ENCODE assay signal across 15 cellular contexts in genomic region chr6:16228709-16229665, GRCh38. TPM values are rescaled to one million over a fixed set of nuclear protein-coding genes. Genes with fewer than 3 reads are reported as not detected.
DNase-seq lines count a peak whose midpoint lies in the region; ATAC-seq, FAIRE-seq and TF ChIP-seq lines count a peak whose summit lies in the region.
"Had no signal": no experiment of that assay in that cellular context is flagged by ENCODE, and none has a peak within 500 bp of the region (broad histone marks: within the 10 kb centered on the region; RNA-seq: fewer than 3 reads in every experiment).

No MANE protein-coding gene starts in this region.

- H3K4me1 Mint-ChIP-seq in immature natural killer cell: no peaks in the 10 kb centered on the region
- H3K4me1 Mint-ChIP-seq: activated CD4-positive, alpha-beta T cell treated with anti-CD3 and anti-CD28 coated beads, Interleukin-2, amount 10 ng/mL, durations not matched to agents 7 days and 5 days had no signal

- H3K27ac ChIP-seq in SJSA1 (no peak overlapping the region), pancreas (no peak overlapping the region)

- no peak for FAIRE-seq in pancreas (lab: Jason Lieb, UNC)
- FAIRE-seq: colon had no signal

- DNase-seq in BE2C: no peak
- no peak for DNase-seq in SJSA1 (ENCODE audit: low read depth in 1 of 2, low spot score in 2 of 2)
- DNase-seq in fibroblast of villous mesenchyme (ENCODE audit: low read depth): no peak
- no peak for DNase-seq in pancreas
- no peak for DNase-seq in medulla oblongata (ENCODE audit: extremely low spot score)
- no peak for DNase-seq in AG08395 (ENCODE audit: low spot score)
- no peak for DNase-seq in immature natural killer cell
- DNase-seq: activated CD4-positive, alpha-beta T cell treated with anti-CD3 and anti-CD28 coated beads, Interleukin-2, amount 10 ng/mL, durations not matched to agents 7 days and 5 days; activated gamma-delta T cell; C1 segment of cervical spinal cord; HFFc6; stimulated activated CD4-positive, alpha-beta T cell treated with anti-CD3 and anti-CD28 coated beads, Interleukin-15, amount 100 ng/mL, for 24 hours; stimulated activated naive CD4-positive, alpha-beta T cell had no signal

- no peak overlapping the region for H3K4me3 Mint-ChIP-seq in immature natural killer cell
- H3K4me3 Mint-ChIP-seq: activated CD4-positive, alpha-beta T cell treated with anti-CD3 and anti-CD28 coated beads, Interleukin-2, amount 10 ng/mL, durations not matched to agents 7 days and 5 days; HFFc6 had no signal

- WGBS in pancreas, 2 donors: 32 to 41% methylated on average over 20 of the region's 20 CpGs

- H3K36me3 Mint-ChIP-seq in immature natural killer cell: no peaks in the 10 kb centered on the region

- peak; percentile 33 for TF ChIP-seq CTCF in BE2C (IDR thresholded peaks at IDR 0.05; ENCODE audit: low read depth, low read length)
- no peak for TF ChIP-seq CTCF in fibroblast of villous mesenchyme (IDR thresholded peaks at IDR 0.05; ENCODE audit: insufficient read depth, low read depth, low read length)
- no peak for TF ChIP-seq CTCF in pancreas (IDR thresholded peaks at IDR 0.05)

- H3K9me3 ChIP-seq in BE2C (no peaks in the 10 kb centered on the region), SJSA1 (replicated peaks) (no peaks in the 10 kb centered on the region), pancreas (no peaks in the 10 kb centered on the region)

- peaks cover 0 to 2% (median 2%) of the 10 kb centered on the region in 3 donors for H3K27me3 Mint-ChIP-seq in immature natural killer cell (ENCODE audit: low read depth in 3 of 3)

- ATAC-seq in pancreas: peak; percentile 71 to 87 (median 80)
- no peak for ATAC-seq in GM19023 (IDR thresholded peaks at IDR 0.05; ENCODE audit: unreplicated experiment)

- no peaks in the 10 kb centered on the region; the same call in 1 of the 2 replicates for H3K4me1 ChIP-seq in BE2C
- H3K4me1 ChIP-seq in SJSA1 (replicated peaks): peaks cover 19% of the 10 kb centered on the region
- H3K4me1 ChIP-seq in pancreas: peaks cover under 1 to 5% (median under 1%) of the 10 kb centered on the region in 3 donors

- H3K27me3 ChIP-seq in BE2C: no peaks in the 10 kb centered on the region
- no peaks in the 10 kb centered on the region for H3K27me3 ChIP-seq in SJSA1 (replicated peaks)
- H3K27me3 ChIP-seq in pancreas: no peaks in the 10 kb centered on the region

- H3K36me3 ChIP-seq in BE2C: no peaks in the 10 kb centered on the region
- no peaks in the 10 kb centered on the region for H3K36me3 ChIP-seq in SJSA1
- no peaks in the 10 kb centered on the region for H3K36me3 ChIP-seq in pancreas

- H3K4me3 ChIP-seq in BE2C (ENCODE audit: low read depth, low read length): no peak overlapping the region
- H3K4me3 ChIP-seq in SJSA1: peak overlapping the region; percentile 14; the same call in 1 of the 2 replicates
- H3K4me3 ChIP-seq in fibroblast of villous mesenchyme (ENCODE audit: low read depth, low read length): peak overlapping the region; percentile 30
- peak overlapping the region in 1 of 4 donors; percentile 17 for H3K4me3 ChIP-seq in pancreas

- H3K9me3 Mint-ChIP-seq in immature natural killer cell: peaks cover 0 to 2% (median 0%) of the 10 kb centered on the region in 6 donors
- H3K9me3 Mint-ChIP-seq: activated CD4-positive, alpha-beta T cell treated with anti-CD3 and anti-CD28 coated beads, Interleukin-2, amount 10 ng/mL, durations not matched to agents 7 days and 5 days; HFFc6 had no signal

- intact Hi-C loops in pancreas (cut with DNase I): no loop called here

- H3K27ac Mint-ChIP-seq in immature natural killer cell: no peak overlapping the region
- H3K27ac Mint-ChIP-seq: activated CD4-positive, alpha-beta T cell treated with anti-CD3 and anti-CD28 coated beads, Interleukin-2, amount 10 ng/mL, durations not matched to agents 7 days and 5 days; HFFc6 had no signal

RNA-seq across cellular contexts. Expression of gene GMPR, which starts 9.4 kb away (rescaled TPM):
- polyA plus RNA-seq in BE2C (2012; ENCODE audit: insufficient read depth, insufficient read length, low read depth): 8.8 TPM
- total RNA-seq in SJSA1 (2014; rRNA removed; shearing (Covaris generic)): 17.7 and 21.3 TPM in 2 replicates
- total RNA-seq in fibroblast of villous mesenchyme: 4.7 and 7.1 TPM in 2 replicates
- 10 to 100 TPM in 1 of 6 donors, 1 to 10 TPM in 5; 4.5 to 11.1 (median 5.6) TPM for total RNA-seq in pancreas
- 10 to 100 TPM; 18.6 to 25.9 TPM for polyA plus RNA-seq in pancreas
- polyA plus RNA-seq in immature natural killer cell: 1 to 10 TPM; 2.5 to 7.0 (median 2.7) TPM
